In genomic region chr19:53254451-53255341, GRCh38 we compare ENCODE assay signal across 8 cellular contexts. TPM values are rescaled to one million over a fixed set of nuclear protein-coding genes. Genes with fewer than 3 reads are reported as not detected.
A peak's percentile ranks its signal among the peaks of the same experiment; 100 is the strongest.
DNase-seq lines count a peak whose midpoint lies in the region; ATAC-seq lines count a peak whose summit lies in the region.

Gene ZNF677 (minus strand): TSS chr19:53254873. CDS start chr19:53251550, 3,323 bp downstream.

- no peak for ATAC-seq in HG02938 (IDR thresholded peaks at IDR 0.05; ENCODE audit: unreplicated experiment)

- H3K4me3 Mint-ChIP-seq in activated T-cell treated with anti-CD3 and anti-CD28 coated beads, Interleukin-2, amount 50 U/mL, for 24 hours, result peak within 1 kb of the TSS; percentile 81

- peaks cover 46% of the 10 kb centered on the region for H3K9me3 Mint-ChIP-seq in activated T-cell treated with anti-CD3 and anti-CD28 coated beads, Interleukin-2, amount 50 U/mL, for 24 hours

- no peaks in the 10 kb centered on the region for H3K27me3 ChIP-seq in esophagus (ENCODE audit: control insufficient read depth in 1 of 2, insufficient read depth in 2 of 2, low read length in 2 of 2)

- H3K36me3 Mint-ChIP-seq in activated T-cell treated with anti-CD3 and anti-CD28 coated beads, Interleukin-2, amount 50 U/mL, for 24 hours (ENCODE audit: low read depth), result peaks cover 52% of the 10 kb centered on the region

- no peaks in the 10 kb centered on the region for H3K4me1 ChIP-seq in esophagus (ENCODE audit: control insufficient read depth in 2 of 2, insufficient read depth in 2 of 2, low read length in 1 of 2)

- peak within 1 kb of the TSS; percentile 50 for H3K27ac Mint-ChIP-seq in activated T-cell treated with anti-CD3 and anti-CD28 coated beads, Interleukin-2, amount 50 U/mL, for 24 hours

- H3K4me1 Mint-ChIP-seq in activated T-cell treated with anti-CD3 and anti-CD28 coated beads, Interleukin-2, amount 50 U/mL, for 24 hours (ENCODE audit: low read depth), result peaks cover 11% of the 10 kb centered on the region

- H3K4me3 ChIP-seq in esophagus (ENCODE audit: low read depth in 1 of 2, low read length in 2 of 2), result peak within 1 kb of the TSS; percentile 63 to 79

- H3K36me3 ChIP-seq in esophagus (ENCODE audit: control insufficient read depth in 2 of 2, insufficient read depth in 2 of 2, low read length in 1 of 2), result peaks cover 4 to 7% of the 10 kb centered on the region in 2 donors

- peak within 1 kb of the TSS; percentile 78 to 92 for H3K27ac ChIP-seq in esophagus (ENCODE audit: low read depth in 2 of 2, low read length in 1 of 2)

- peaks cover 0 to 4% of the 10 kb centered on the region in 2 donors for H3K9me3 ChIP-seq in esophagus (ENCODE audit: control insufficient read depth in 2 of 2, insufficient read depth in 1 of 2, low read depth in 1 of 2, low read length in 1 of 2)

- DNase-seq in D341Med (ENCODE audit: low spot score), result peak; percentile 93
- peak; percentile 48 for DNase-seq in NCI-H226
- DNase-seq in activated T-cell treated with anti-CD3 and anti-CD28 coated beads, Interleukin-2, amount 50 U/mL, for 24 hours, result peak; percentile 87
- DNase-seq in mucosa of gallbladder (ENCODE audit: low spot score), result peak; percentile 91
- DNase-seq in stimulated activated CD8-positive, alpha-beta memory T cell treated with anti-CD3 and anti-CD28 coated beads, Interleukin-15, amount 100 ng/mL, for 24 hours (ENCODE audit: low read depth), result peak; percentile 41
- DNase-seq in UCSD-AML1 (lab: John Stamatoyannopoulos, UW; ENCODE audit: unreplicated experiment), result no peak

- H3K27me3 Mint-ChIP-seq in activated T-cell treated with anti-CD3 and anti-CD28 coated beads, Interleukin-2, amount 50 U/mL, for 24 hours, result peaks cover 4% of the 10 kb centered on the region

- WGBS in esophagus, 2 donors, result 3 to 4% methylated on average over 62 to 70 of the region's 70 CpGs

RNA-seq across cellular contexts. Expression of gene ZNF677, which starts in this region (rescaled TPM):
- 1 to 10 TPM; 3.5 to 5.1 TPM for polyA plus RNA-seq in esophagus
- 21.4 TPM for total RNA-seq in mucosa of gallbladder
